In genomic region chr1:203702130-203702577, GRCh38 we compare ENCODE assay signal across 8 cellular contexts.
A peak's percentile ranks its signal among the peaks of the same experiment; 100 is the strongest.
DNase-seq lines count a peak whose midpoint lies in the region; ATAC-seq and TF ChIP-seq lines count a peak whose summit lies in the region.

No MANE protein-coding gene starts in this region.

- in situ Hi-C loops in GM13977 (cut with MboI; ENCODE audit: low pct_unique_long_range_greater_than_20kb, low sequenced_read_pairs, unreplicated experiment), result loop anchor here (10.0 to 25.0 kb wide), 2 partner anchors 197 to 440 kb away; no protein-coding TSS in a partner anchor

- peaks cover 96% of the 10 kb centered on the region for H3K36me3 ChIP-seq in NT2/D1 (ENCODE audit: insufficient read depth, insufficient read length, low read length)

- POLR2A ChIA-PET in AG04449 (lab: Yijun Ruan, JAX), result no interaction called here

- H3K27ac Mint-ChIP-seq in nephron, result peak overlapping the region in 2 of 3 experiments; percentile 22 to 60
- peak overlapping the region in 1 of 2 donors; percentile 28 for H3K27ac Mint-ChIP-seq in stimulated activated naive CD8-positive, alpha-beta T cell treated with anti-CD3 and anti-CD28 coated beads, Interleukin-15, amount 100 ng/mL, for 72 hours

- H3K27me3 Mint-ChIP-seq in nephron (ENCODE audit: low read depth), result no peaks in the 10 kb centered on the region
- no peaks in the 10 kb centered on the region for H3K27me3 Mint-ChIP-seq in stimulated activated naive CD8-positive, alpha-beta T cell treated with anti-CD3 and anti-CD28 coated beads, Interleukin-15, amount 100 ng/mL, for 72 hours

- TF ChIP-seq CTCF in AG04449 (IDR thresholded peaks at IDR 0.05; ENCODE audit: insufficient read depth, low read length, missing control alignments) (peak; percentile 68), GM13977 (IDR thresholded peaks at IDR 0.05; ENCODE audit: extremely low read depth, insufficient read depth, missing control alignments) (peak; percentile 82), nephron (IDR thresholded peaks at IDR 0.05; ENCODE audit: unreplicated experiment in 3 of 3) (peak; percentile 74 to 89 (median 81))

- H3K4me3 ChIP-seq in AG04449 (ENCODE audit: low read depth, low read length) (no peak overlapping the region), NT2/D1 (ENCODE audit: insufficient read length, low read depth) (no peak overlapping the region)

- peaks cover 5% of the 10 kb centered on the region for H3K4me1 Mint-ChIP-seq in nephron
- peaks cover 5% of the 10 kb centered on the region for H3K4me1 Mint-ChIP-seq in stimulated activated naive CD8-positive, alpha-beta T cell treated with anti-CD3 and anti-CD28 coated beads, Interleukin-15, amount 100 ng/mL, for 72 hours

- CTCF ChIA-PET in AG04449 (lab: Yijun Ruan, JAX), result interaction anchor here (0.5 to 9.5 kb wide), 39 partner anchors 10 to 435 kb away, joined by 3 to 294 read pairs (median 5); partner anchors contain the start of genes ATP2B4 and OPTC

- no peaks in the 10 kb centered on the region for H3K9me3 ChIP-seq in NT2/D1 (ENCODE audit: insufficient read depth, low read length)

- no peaks in the 10 kb centered on the region for H3K4me1 ChIP-seq in NT2/D1 (ENCODE audit: insufficient read depth, insufficient read length)

- no peak overlapping the region for H3K9ac ChIP-seq in NT2/D1 (ENCODE audit: insufficient read length, low read depth)

- ATAC-seq in stimulated activated naive CD8-positive, alpha-beta T cell treated with anti-CD3 and anti-CD28 coated beads, Interleukin-15, amount 100 ng/mL, for 72 hours, result peak; percentile 74
- ATAC-seq in HG03439 (IDR thresholded peaks at IDR 0.05; ENCODE audit: unreplicated experiment), result no peak

- peaks cover 64% of the 10 kb centered on the region for H3K36me3 Mint-ChIP-seq in nephron (ENCODE audit: low read depth)

- no peak overlapping the region for H3K4me3 Mint-ChIP-seq in nephron
- H3K4me3 Mint-ChIP-seq in stimulated activated naive CD8-positive, alpha-beta T cell treated with anti-CD3 and anti-CD28 coated beads, Interleukin-15, amount 100 ng/mL, for 72 hours, result no peak overlapping the region

- DNase-seq in AG04449 (ENCODE audit: low read depth, low spot score) (no peak), GM13977 (ENCODE audit: low spot score) (peak; percentile 49), NT2/D1 (ENCODE audit: low read depth, low spot score) (peak; percentile 86), activated T-cell treated with anti-CD3 and anti-CD28 coated beads for 4 hours (peak; percentile 69), fibroblast of gingiva (ENCODE audit: low read depth) (peak; percentile 16)
- DNase-seq in stimulated activated naive CD8-positive, alpha-beta T cell treated with anti-CD3 and anti-CD28 coated beads, Interleukin-15, amount 100 ng/mL, for 72 hours, result peak; percentile 53 to 61

- H3K27me3 ChIP-seq in NT2/D1 (ENCODE audit: insufficient read depth, insufficient read length), result no peaks in the 10 kb centered on the region

- no peaks in the 10 kb centered on the region for H3K9me3 Mint-ChIP-seq in nephron
- H3K9me3 Mint-ChIP-seq in stimulated activated naive CD8-positive, alpha-beta T cell treated with anti-CD3 and anti-CD28 coated beads, Interleukin-15, amount 100 ng/mL, for 72 hours, result no peaks in the 10 kb centered on the region
